ENCODE assay signal across 8 cellular contexts in genomic region chr19:2273356-2274184, GRCh38. TPM values are rescaled to one million over a fixed set of nuclear protein-coding genes. Genes with fewer than 3 reads are reported as not detected.
DNase-seq lines count a peak whose midpoint lies in the region; ATAC-seq, FAIRE-seq and TF ChIP-seq lines count a peak whose summit lies in the region.

No MANE protein-coding gene starts in this region.

- POLR2A ChIA-PET in CD4-positive, alpha-beta memory T cell (lab: Charles Lee; ENCODE audit: partially characterized antibody): interaction anchor here (0.9 to 13.8 kb wide), 15 partner anchors 12 to 229 kb away, joined by 3 to 251 read pairs (median 9); partner anchors contain the start of genes AMH, GADD45B, JSRP1 and LMNB2
- POLR2A ChIA-PET in activated CD4-positive, alpha-beta T cell treated with anti-CD3 and anti-CD28 coated beads for 36 hours (lab: Charles Lee): interaction anchor here (0.7 kb wide), 1 partner anchor 102 kb away, joined by 3 read pairs; no protein-coding TSS in a partner anchor
- POLR2A ChIA-PET in HepG2 (lab: Yijun Ruan, JAX): interaction anchor here (1.3 to 1.7 kb wide), 3 partner anchors 10 to 122 kb away, joined by 3 to 7 read pairs (median 4); partner anchors contain the start of gene AP3D1

- H3K4me3 ChIP-seq in CD4-positive, alpha-beta memory T cell (ENCODE audit: low read length in 2 of 2): peak overlapping the region in 1 of 2 donors; percentile 41
- H3K4me3 ChIP-seq in H7 (ENCODE audit: insufficient read depth, low read depth, low read length) (peak overlapping the region; percentile 10; the same call in 1 of the 2 replicates), coronary artery (peak overlapping the region; percentile 97), HepG2 (replicated peaks in 1 of 3; ENCODE audit: insufficient read depth in 1 of 3, low read depth in 2 of 3, low read length in 3 of 3) (peak overlapping the region in 2 of 3 experiments; percentile 35 to 56; a peak in 3 of 6 replicates)

- in situ Hi-C loops in HepG2 (cut with HindIII; ENCODE audit: extremely low pct_ligation_motif_present, low pct_unique_long_range_greater_than_20kb): no loop called here

- H4K20me1 ChIP-seq in HepG2 (ENCODE audit: insufficient read depth, low read length): peaks cover 58% of the 10 kb centered on the region

- H3K36me3 ChIP-seq in CD4-positive, alpha-beta memory T cell (ENCODE audit: insufficient read depth, low read length): peaks cover 14% of the 10 kb centered on the region
- H3K36me3 ChIP-seq in H7 (replicated peaks; ENCODE audit: control insufficient read depth, insufficient read depth, low read length): peaks cover 9% of the 10 kb centered on the region
- peaks cover 4 to 17% of the 10 kb centered on the region in 2 experiments; a peak in 4 of 5 replicates for H3K36me3 ChIP-seq in HepG2 (replicated peaks in 1 of 2; ENCODE audit: control insufficient read depth in 1 of 2, insufficient read depth in 2 of 2, low read length in 2 of 2)

- WGBS in HepG2 (ENCODE audit: low lambda C conversion rate): 8% methylated on average over 34 of the region's 45 CpGs

- TF ChIP-seq CTCF in coronary artery (IDR thresholded peaks at IDR 0.05) (peak; percentile 97), HepG2 (CRISPR knock-in tag; IDR thresholded peaks at IDR 0.05) (peak; percentile 96)

- peaks cover 0 to 28% (median 0%) of the 10 kb centered on the region in 8 donors for H3K9me3 Mint-ChIP-seq in CD4-positive, alpha-beta memory T cell
- no peaks in the 10 kb centered on the region for H3K9me3 Mint-ChIP-seq in activated CD4-positive, alpha-beta T cell treated with anti-CD3 and anti-CD28 coated beads for 36 hours (ENCODE audit: low read depth)

- FAIRE-seq in HepG2 (lab: Jason Lieb, UNC): no peak

- H3K9me3 ChIP-seq in CD4-positive, alpha-beta memory T cell (ENCODE audit: control insufficient read depth in 1 of 2, low read length in 2 of 2): no peaks in the 10 kb centered on the region
- no peaks in the 10 kb centered on the region for H3K9me3 ChIP-seq in HepG2 (ENCODE audit: low read length)

- peak overlapping the region; percentile 58 for H3K27ac ChIP-seq in CD4-positive, alpha-beta memory T cell (ENCODE audit: low read depth, low read length)
- peak overlapping the region; percentile 54 to 88 for H3K27ac ChIP-seq in coronary artery
- H3K27ac ChIP-seq in HepG2 (ENCODE audit: extremely low read length, insufficient read depth, low read length): peak overlapping the region; percentile 31

- H2AFZ ChIP-seq in HepG2 (ENCODE audit: low read length): no peak overlapping the region

- no peaks in the 10 kb centered on the region for H3K27me3 Mint-ChIP-seq in CD4-positive, alpha-beta memory T cell
- no peaks in the 10 kb centered on the region for H3K27me3 Mint-ChIP-seq in activated CD4-positive, alpha-beta T cell treated with anti-CD3 and anti-CD28 coated beads for 36 hours

- peak; percentile 70 to 82 (median 74) for DNase-seq in CD4-positive, alpha-beta memory T cell
- peak; percentile 98 for DNase-seq in H7
- DNase-seq in NCI-H2227 treated with DMSO at 0.1 percent for 48 hours (lab: John Stamatoyannopoulos, UW): peak; percentile 5
- DNase-seq in activated CD4-positive, alpha-beta T cell treated with anti-CD3 and anti-CD28 coated beads for 36 hours: peak; percentile 91
- peak; percentile 86 for DNase-seq in coronary artery (ENCODE audit: low spot score)
- peak; percentile 64 for DNase-seq in HepG2 (ENCODE audit: low spot score)
- peak; percentile 41 to 68 (median 52) for DNase-seq in stimulated activated CD4-positive, alpha-beta T cell treated with anti-CD3 and anti-CD28 coated beads, TNF-alpha, amount 100 ng/mL, for 1 hour (ENCODE audit: low read depth in 3 of 3, low spot score in 1 of 3)

- H3K79me2 ChIP-seq in HepG2 (ENCODE audit: insufficient read depth, low read length): peaks cover 36% of the 10 kb centered on the region

- peaks cover 16 to 36% of the 10 kb centered on the region in 2 donors for H3K36me3 Mint-ChIP-seq in CD4-positive, alpha-beta memory T cell
- peaks cover 42% of the 10 kb centered on the region for H3K36me3 Mint-ChIP-seq in activated CD4-positive, alpha-beta T cell treated with anti-CD3 and anti-CD28 coated beads for 36 hours (ENCODE audit: low read depth)

- H3K4me1 Mint-ChIP-seq in CD4-positive, alpha-beta memory T cell: peaks cover 23 to 51% (median 32%) of the 10 kb centered on the region in 4 donors
- peaks cover 26% of the 10 kb centered on the region for H3K4me1 Mint-ChIP-seq in activated CD4-positive, alpha-beta T cell treated with anti-CD3 and anti-CD28 coated beads for 36 hours

- peaks cover 40% of the 10 kb centered on the region for H3K4me1 ChIP-seq in CD4-positive, alpha-beta memory T cell (ENCODE audit: insufficient read depth, low read length)
- peaks cover 36% of the 10 kb centered on the region for H3K4me1 ChIP-seq in HepG2 (ENCODE audit: insufficient read depth, low read length)

- H3K4me2 ChIP-seq in HepG2 (ENCODE audit: low read depth, low read length): peak overlapping the region; percentile 63

- TF ChIP-seq RAD21 in HepG2 (CRISPR knock-in tag; IDR thresholded peaks at IDR 0.05): peak; percentile 92

- TF ChIP-seq EP300 in HepG2 (IDR thresholded peaks at IDR 0.05; ENCODE audit: low read depth in 2 of 2, low read length in 2 of 2) (no peak), HepG2 (CRISPR knock-in tag; IDR thresholded peaks at IDR 0.05; ENCODE audit: borderline replicate concordance) (no peak)

- intact Hi-C loops in CD4-positive, alpha-beta memory T cell (cut with micrococcal nuclease): loop anchor here (1.0 to 5.0 kb wide), 4 partner anchors 15 to 117 kb away; partner anchors contain the start of genes LSM7, PLEKHJ1, SF3A2 and SPPL2B
- intact Hi-C loops in activated CD4-positive, alpha-beta T cell treated with anti-CD3 and anti-CD28 coated beads for 36 hours (cut with DNase I, micrococcal nuclease): loop anchor here (1.0 to 10.0 kb wide), 7 partner anchors 37 to 349 kb away; partner anchors contain the start of genes PLEKHJ1 (in 2 of the 2), SF3A2 (in 2 of the 2), DOT1L (in 1 of the 2) and LSM7 (in 1 of the 2)
- intact Hi-C loops in HepG2 (cut with micrococcal nuclease; ENCODE audit: unreplicated experiment): loop anchor here (5.0 kb wide), 1 partner anchor 36 kb away; the partner anchor contains the start of genes PLEKHJ1 and SF3A2

- CTCF ChIA-PET in CD4-positive, alpha-beta memory T cell (lab: Charles Lee; ENCODE audit: partially characterized antibody): interaction anchor here (1.0 to 7.1 kb wide), 15 partner anchors 10 to 306 kb away, joined by 3 to 81 read pairs (median 9); partner anchors contain the start of genes PLEKHJ1 and TIMM13
- CTCF ChIA-PET in activated CD4-positive, alpha-beta T cell treated with anti-CD3 and anti-CD28 coated beads for 36 hours (lab: Charles Lee): interaction anchor here (0.8 to 2.0 kb wide), 5 partner anchors 14 to 104 kb away, joined by 3 to 8 read pairs (median 5); no protein-coding TSS in a partner anchor
- CTCF ChIA-PET in HepG2 (lab: Yijun Ruan, JAX; ENCODE audit: low intra/inter-chr PET ratio, low total read pairs): interaction anchor here (1.1 to 1.7 kb wide), 4 partner anchors 19 to 118 kb away, joined by 3 to 17 read pairs (median 8); partner anchors contain the start of genes PLEKHJ1 and SF3A2

- ATAC-seq in activated CD4-positive, alpha-beta T cell treated with anti-CD3 and anti-CD28 coated beads for 36 hours: peak; percentile 48
- ATAC-seq in HepG2 (peak; percentile 55), GM21786 (IDR thresholded peaks at IDR 0.05; ENCODE audit: unreplicated experiment) (no peak)

- H3K27me3 ChIP-seq in CD4-positive, alpha-beta memory T cell (ENCODE audit: insufficient read depth, low read length): no peaks in the 10 kb centered on the region
- H3K27me3 ChIP-seq in H7 (ENCODE audit: control insufficient read depth, insufficient read depth, low read length): no peaks in the 10 kb centered on the region
- no peaks in the 10 kb centered on the region; a peak in 1 of 5 replicates for H3K27me3 ChIP-seq in HepG2 (ENCODE audit: control insufficient read depth in 1 of 2, insufficient read depth in 2 of 2, low read length in 2 of 2)

- TF ChIP-seq POLR2A in HepG2 (IDR thresholded peaks at IDR 0.05; ENCODE audit: insufficient read depth in 1 of 2, low read depth in 2 of 2, low read length in 2 of 2): peak in 1 of 2 experiments; percentile 65; a peak in 2 of 4 replicates

- peak overlapping the region; percentile 64 to 99 (median 86) for H3K27ac Mint-ChIP-seq in CD4-positive, alpha-beta memory T cell
- H3K27ac Mint-ChIP-seq in activated CD4-positive, alpha-beta T cell treated with anti-CD3 and anti-CD28 coated beads for 36 hours: peak overlapping the region; percentile 80

- BruUV-seq in HepG2 (replicated peaks; lab: Mats Ljungman, UMichigan): no TSS peak

- H3K9ac ChIP-seq in HepG2 (ENCODE audit: insufficient read depth, low read depth, low read length): no peak overlapping the region

- peak overlapping the region; percentile 40 to 79 (median 78) for H3K4me3 Mint-ChIP-seq in CD4-positive, alpha-beta memory T cell
- peak overlapping the region; percentile 89 for H3K4me3 Mint-ChIP-seq in activated CD4-positive, alpha-beta T cell treated with anti-CD3 and anti-CD28 coated beads for 36 hours

RNA-seq across cellular contexts. Expression of gene PEAK3, which starts 8.4 kb away (rescaled TPM):
- under 1 TPM in 1 of 2 experiments, not detected in 1; 0.11 TPM for total RNA-seq in CD4-positive, alpha-beta memory T cell
- under 1 TPM; 0.07 TPM for polyA plus RNA-seq in CD4-positive, alpha-beta memory T cell
- not detected in 2 replicates for total RNA-seq in H7 (2014; rRNA removed; shearing (Covaris generic))
- total RNA-seq in activated CD4-positive, alpha-beta T cell treated with anti-CD3 and anti-CD28 coated beads for 36 hours: not detected
- total RNA-seq in HepG2 (2016; rRNA removed; fragmentation: Illumina TruSeq; extraction: Trizol): not detected in 2 replicates
- not detected in 2 replicates for total RNA-seq in HepG2 (2016; cell fraction: cytosol; rRNA removed; fragmentation: Illumina TruSeq; extraction: Trizol; ENCODE audit: low read depth)
- total RNA-seq in HepG2 (2016; cell fraction: insoluble cytoplasmic fraction; rRNA removed; fragmentation: Illumina TruSeq; extraction: Trizol): not detected in 2 replicates
- total RNA-seq in HepG2 (2016; cell fraction: membrane; rRNA removed; fragmentation: Illumina TruSeq; extraction: Trizol): not detected in 2 replicates
- total RNA-seq in HepG2 (2016; cell fraction: nucleus; rRNA removed; fragmentation: Illumina TruSeq; extraction: Trizol): not detected in 2 replicates
- not detected in 2 replicates for polyA plus RNA-seq in HepG2 (2011; rRNA removed)
- not detected in 2 replicates for polyA plus RNA-seq in HepG2 (2011; cell fraction: cytosol; rRNA removed)
- polyA plus RNA-seq in HepG2 (2011; cell fraction: nucleus; rRNA removed): not detected in 2 replicates
- polyA plus RNA-seq in HepG2 (2012): not detected in 2 replicates
- polyA plus RNA-seq in HepG2 (2016; cell fraction: cytosol; fragmentation: Illumina TruSeq; extraction: Trizol; ENCODE audit: low read depth): not detected in 2 replicates
- polyA plus RNA-seq in HepG2 (2016; cell fraction: insoluble cytoplasmic fraction; fragmentation: Illumina TruSeq; extraction: Trizol; ENCODE audit: low read depth): not detected in 2 replicates
- polyA plus RNA-seq in HepG2 (2016; cell fraction: membrane; fragmentation: Illumina TruSeq; extraction: Trizol; ENCODE audit: low read depth): not detected in 2 replicates
- polyA plus RNA-seq in HepG2 (2016; cell fraction: nucleus; fragmentation: Illumina TruSeq; extraction: Trizol; ENCODE audit: insufficient read depth, low read depth): not detected in 2 replicates
- polyA minus RNA-seq in HepG2 (2011; rRNA and poly(A)+ RNA removed; ENCODE audit: low replicate concordance): not detected in 2 replicates
- not detected in 2 replicates for polyA minus RNA-seq in HepG2 (2011; cell fraction: cytosol; rRNA and poly(A)+ RNA removed)
- not detected in 2 replicates for polyA minus RNA-seq in HepG2 (2011; cell fraction: nucleus; rRNA and poly(A)+ RNA removed)

RNA-seq across cellular contexts. Expression of gene JSRP1, which starts 17.4 kb away (rescaled TPM):
- total RNA-seq in CD4-positive, alpha-beta memory T cell: 1 to 10 TPM; 1.3 to 1.5 TPM
- 1 to 10 TPM; 1.1 to 1.7 TPM for polyA plus RNA-seq in CD4-positive, alpha-beta memory T cell
- total RNA-seq in H7 (2014; rRNA removed; shearing (Covaris generic)): not detected in 2 replicates
- under 1 TPM; 0.39 to 0.75 TPM for total RNA-seq in activated CD4-positive, alpha-beta T cell treated with anti-CD3 and anti-CD28 coated beads for 36 hours
- total RNA-seq in HepG2 (2016; rRNA removed; fragmentation: Illumina TruSeq; extraction: Trizol): 0.38 and 0.73 TPM in 2 replicates
- 1.1 TPM in 2 replicates for total RNA-seq in HepG2 (2016; cell fraction: cytosol; rRNA removed; fragmentation: Illumina TruSeq; extraction: Trizol; ENCODE audit: low read depth)
- total RNA-seq in HepG2 (2016; cell fraction: insoluble cytoplasmic fraction; rRNA removed; fragmentation: Illumina TruSeq; extraction: Trizol): 0.54 and 0.56 TPM in 2 replicates
- total RNA-seq in HepG2 (2016; cell fraction: membrane; rRNA removed; fragmentation: Illumina TruSeq; extraction: Trizol): 0.96 and 1.2 TPM in 2 replicates
- total RNA-seq in HepG2 (2016; cell fraction: nucleus; rRNA removed; fragmentation: Illumina TruSeq; extraction: Trizol): 0.40 and 0.69 TPM in 2 replicates
- polyA plus RNA-seq in HepG2 (2011; rRNA removed): 0.16 and 0.39 TPM in 2 replicates
- polyA plus RNA-seq in HepG2 (2011; cell fraction: cytosol; rRNA removed): 0.27 and 0.36 TPM in 2 replicates
- polyA plus RNA-seq in HepG2 (2011; cell fraction: nucleus; rRNA removed): 0.29 TPM in 1 of 2 replicates, not detected in the other
- 0.41 and 0.44 TPM in 2 replicates for polyA plus RNA-seq in HepG2 (2012)
- polyA plus RNA-seq in HepG2 (2016; cell fraction: cytosol; fragmentation: Illumina TruSeq; extraction: Trizol; ENCODE audit: low read depth): 0.88 and 1.2 TPM in 2 replicates
- 0.73 and 0.80 TPM in 2 replicates for polyA plus RNA-seq in HepG2 (2016; cell fraction: insoluble cytoplasmic fraction; fragmentation: Illumina TruSeq; extraction: Trizol; ENCODE audit: low read depth)
- 0.84 and 1.0 TPM in 2 replicates for polyA plus RNA-seq in HepG2 (2016; cell fraction: membrane; fragmentation: Illumina TruSeq; extraction: Trizol; ENCODE audit: low read depth)
- polyA plus RNA-seq in HepG2 (2016; cell fraction: nucleus; fragmentation: Illumina TruSeq; extraction: Trizol; ENCODE audit: insufficient read depth, low read depth): 0.57 and 0.95 TPM in 2 replicates
- polyA minus RNA-seq in HepG2 (2011; rRNA and poly(A)+ RNA removed; ENCODE audit: low replicate concordance): not detected in 2 replicates
- not detected in 2 replicates for polyA minus RNA-seq in HepG2 (2011; cell fraction: cytosol; rRNA and poly(A)+ RNA removed)
- polyA minus RNA-seq in HepG2 (2011; cell fraction: nucleus; rRNA and poly(A)+ RNA removed): not detected in 2 replicates

RNA-seq across cellular contexts. Expression of gene AMH, which starts 24.4 kb away (rescaled TPM):
- total RNA-seq in CD4-positive, alpha-beta memory T cell: 10 to 100 TPM in 1 of 2 experiments, 1 to 10 TPM in 1; 7.5 to 12.7 TPM
- polyA plus RNA-seq in CD4-positive, alpha-beta memory T cell: not detected
- total RNA-seq in H7 (2014; rRNA removed; shearing (Covaris generic)): 10.5 and 12.8 TPM in 2 replicates
- 1 to 10 TPM; 1.9 to 2.7 TPM for total RNA-seq in activated CD4-positive, alpha-beta T cell treated with anti-CD3 and anti-CD28 coated beads for 36 hours
- 0.18 TPM in 1 of 2 replicates, not detected in the other for total RNA-seq in HepG2 (2016; rRNA removed; fragmentation: Illumina TruSeq; extraction: Trizol)
- not detected in 2 replicates for total RNA-seq in HepG2 (2016; cell fraction: cytosol; rRNA removed; fragmentation: Illumina TruSeq; extraction: Trizol; ENCODE audit: low read depth)
- total RNA-seq in HepG2 (2016; cell fraction: insoluble cytoplasmic fraction; rRNA removed; fragmentation: Illumina TruSeq; extraction: Trizol): not detected in 2 replicates
- 0.09 TPM in 1 of 2 replicates, not detected in the other for total RNA-seq in HepG2 (2016; cell fraction: membrane; rRNA removed; fragmentation: Illumina TruSeq; extraction: Trizol)
- total RNA-seq in HepG2 (2016; cell fraction: nucleus; rRNA removed; fragmentation: Illumina TruSeq; extraction: Trizol): not detected in 2 replicates
- 0.03 and 0.04 TPM in 2 replicates for polyA plus RNA-seq in HepG2 (2011; rRNA removed)
- 0.05 TPM in 1 of 2 replicates, not detected in the other for polyA plus RNA-seq in HepG2 (2011; cell fraction: cytosol; rRNA removed)
- polyA plus RNA-seq in HepG2 (2011; cell fraction: nucleus; rRNA removed): 1.2 and 2.0 TPM in 2 replicates
- polyA plus RNA-seq in HepG2 (2012): 0.08 TPM in 1 of 2 replicates, not detected in the other
- 0.06 TPM in 1 of 2 replicates, not detected in the other for polyA plus RNA-seq in HepG2 (2016; cell fraction: cytosol; fragmentation: Illumina TruSeq; extraction: Trizol; ENCODE audit: low read depth)
- not detected in 2 replicates for polyA plus RNA-seq in HepG2 (2016; cell fraction: insoluble cytoplasmic fraction; fragmentation: Illumina TruSeq; extraction: Trizol; ENCODE audit: low read depth)
- polyA plus RNA-seq in HepG2 (2016; cell fraction: membrane; fragmentation: Illumina TruSeq; extraction: Trizol; ENCODE audit: low read depth): not detected in 2 replicates
- polyA plus RNA-seq in HepG2 (2016; cell fraction: nucleus; fragmentation: Illumina TruSeq; extraction: Trizol; ENCODE audit: insufficient read depth, low read depth): 0.51 TPM in 2 replicates
- polyA minus RNA-seq in HepG2 (2011; rRNA and poly(A)+ RNA removed; ENCODE audit: low replicate concordance): 0.48 and 1.0 TPM in 2 replicates
- polyA minus RNA-seq in HepG2 (2011; cell fraction: cytosol; rRNA and poly(A)+ RNA removed): not detected in 2 replicates
- 0.62 TPM in 1 of 2 replicates, not detected in the other for polyA minus RNA-seq in HepG2 (2011; cell fraction: nucleus; rRNA and poly(A)+ RNA removed)

RNA-seq across cellular contexts. Expression of gene LINGO3, which starts 34.4 kb away (rescaled TPM):
- under 1 TPM; 0.73 to 0.75 TPM for total RNA-seq in CD4-positive, alpha-beta memory T cell
- polyA plus RNA-seq in CD4-positive, alpha-beta memory T cell: 1 to 10 TPM in 1 of 2 donors, under 1 TPM in 1; 0.46 to 7.1 TPM
- 1.1 and 2.7 TPM in 2 replicates for total RNA-seq in H7 (2014; rRNA removed; shearing (Covaris generic))
- not detected for total RNA-seq in activated CD4-positive, alpha-beta T cell treated with anti-CD3 and anti-CD28 coated beads for 36 hours
- total RNA-seq in HepG2 (2016; rRNA removed; fragmentation: Illumina TruSeq; extraction: Trizol): not detected in 2 replicates
- not detected in 2 replicates for total RNA-seq in HepG2 (2016; cell fraction: cytosol; rRNA removed; fragmentation: Illumina TruSeq; extraction: Trizol; ENCODE audit: low read depth)
- not detected in 2 replicates for total RNA-seq in HepG2 (2016; cell fraction: insoluble cytoplasmic fraction; rRNA removed; fragmentation: Illumina TruSeq; extraction: Trizol)
- total RNA-seq in HepG2 (2016; cell fraction: membrane; rRNA removed; fragmentation: Illumina TruSeq; extraction: Trizol): not detected in 2 replicates
- total RNA-seq in HepG2 (2016; cell fraction: nucleus; rRNA removed; fragmentation: Illumina TruSeq; extraction: Trizol): not detected in 2 replicates
- polyA plus RNA-seq in HepG2 (2011; rRNA removed): not detected in 2 replicates
- polyA plus RNA-seq in HepG2 (2011; cell fraction: cytosol; rRNA removed): not detected in 2 replicates
- polyA plus RNA-seq in HepG2 (2011; cell fraction: nucleus; rRNA removed): not detected in 2 replicates
- polyA plus RNA-seq in HepG2 (2012): not detected in 2 replicates
- polyA plus RNA-seq in HepG2 (2016; cell fraction: cytosol; fragmentation: Illumina TruSeq; extraction: Trizol; ENCODE audit: low read depth): not detected in 2 replicates
- polyA plus RNA-seq in HepG2 (2016; cell fraction: insoluble cytoplasmic fraction; fragmentation: Illumina TruSeq; extraction: Trizol; ENCODE audit: low read depth): not detected in 2 replicates
- polyA plus RNA-seq in HepG2 (2016; cell fraction: membrane; fragmentation: Illumina TruSeq; extraction: Trizol; ENCODE audit: low read depth): not detected in 2 replicates
- polyA plus RNA-seq in HepG2 (2016; cell fraction: nucleus; fragmentation: Illumina TruSeq; extraction: Trizol; ENCODE audit: insufficient read depth, low read depth): not detected in 2 replicates
- polyA minus RNA-seq in HepG2 (2011; rRNA and poly(A)+ RNA removed; ENCODE audit: low replicate concordance): not detected in 2 replicates
- polyA minus RNA-seq in HepG2 (2011; cell fraction: cytosol; rRNA and poly(A)+ RNA removed): not detected in 2 replicates
- not detected in 2 replicates for polyA minus RNA-seq in HepG2 (2011; cell fraction: nucleus; rRNA and poly(A)+ RNA removed)

RNA-seq across cellular contexts. Expression of gene SF3A2, which starts 36.9 kb away (rescaled TPM):
- total RNA-seq in CD4-positive, alpha-beta memory T cell: 100 to 1,000 TPM; 140 to 141 TPM
- polyA plus RNA-seq in CD4-positive, alpha-beta memory T cell: 10 to 100 TPM in 1 of 2 donors, 1 to 10 TPM in 1; 8.3 to 37.8 TPM
- 107 and 115 TPM in 2 replicates for total RNA-seq in H7 (2014; rRNA removed; shearing (Covaris generic))
- 100 to 1,000 TPM; 146 to 192 TPM for total RNA-seq in activated CD4-positive, alpha-beta T cell treated with anti-CD3 and anti-CD28 coated beads for 36 hours
- 8.8 and 10.1 TPM in 2 replicates for total RNA-seq in HepG2 (2016; rRNA removed; fragmentation: Illumina TruSeq; extraction: Trizol)
- total RNA-seq in HepG2 (2016; cell fraction: cytosol; rRNA removed; fragmentation: Illumina TruSeq; extraction: Trizol; ENCODE audit: low read depth): 11.7 and 13.9 TPM in 2 replicates
- 8.6 and 13.2 TPM in 2 replicates for total RNA-seq in HepG2 (2016; cell fraction: insoluble cytoplasmic fraction; rRNA removed; fragmentation: Illumina TruSeq; extraction: Trizol)
- 13.1 and 15.2 TPM in 2 replicates for total RNA-seq in HepG2 (2016; cell fraction: membrane; rRNA removed; fragmentation: Illumina TruSeq; extraction: Trizol)
- 16.1 and 17.8 TPM in 2 replicates for total RNA-seq in HepG2 (2016; cell fraction: nucleus; rRNA removed; fragmentation: Illumina TruSeq; extraction: Trizol)
- 7.9 and 8.6 TPM in 2 replicates for polyA plus RNA-seq in HepG2 (2011; rRNA removed)
- polyA plus RNA-seq in HepG2 (2011; cell fraction: cytosol; rRNA removed): 6.1 and 7.3 TPM in 2 replicates
- 34.7 and 47.7 TPM in 2 replicates for polyA plus RNA-seq in HepG2 (2011; cell fraction: nucleus; rRNA removed)
- polyA plus RNA-seq in HepG2 (2012): 34.0 and 34.2 TPM in 2 replicates
- 12.1 and 13.8 TPM in 2 replicates for polyA plus RNA-seq in HepG2 (2016; cell fraction: cytosol; fragmentation: Illumina TruSeq; extraction: Trizol; ENCODE audit: low read depth)
- 18.7 and 31.5 TPM in 2 replicates for polyA plus RNA-seq in HepG2 (2016; cell fraction: insoluble cytoplasmic fraction; fragmentation: Illumina TruSeq; extraction: Trizol; ENCODE audit: low read depth)
- 17.7 and 21.0 TPM in 2 replicates for polyA plus RNA-seq in HepG2 (2016; cell fraction: membrane; fragmentation: Illumina TruSeq; extraction: Trizol; ENCODE audit: low read depth)
- polyA plus RNA-seq in HepG2 (2016; cell fraction: nucleus; fragmentation: Illumina TruSeq; extraction: Trizol; ENCODE audit: insufficient read depth, low read depth): 46.1 and 47.0 TPM in 2 replicates
- polyA minus RNA-seq in HepG2 (2011; rRNA and poly(A)+ RNA removed; ENCODE audit: low replicate concordance): 20.0 and 24.2 TPM in 2 replicates
- polyA minus RNA-seq in HepG2 (2011; cell fraction: cytosol; rRNA and poly(A)+ RNA removed): 16.0 and 20.6 TPM in 2 replicates
- 34.1 and 34.2 TPM in 2 replicates for polyA minus RNA-seq in HepG2 (2011; cell fraction: nucleus; rRNA and poly(A)+ RNA removed)

Comparison
In these comparisons a context has a peak if more than half of its experiments do, and no peak if none do; other contexts are left out.
1. DNase-seq: peak in every context shown above with its lines; median percentile 98 in H7; 91 in activated CD4-positive, alpha-beta T cell treated with anti-CD3 and anti-CD28 coated beads for 36 hours; 86 in coronary artery; 74 in CD4-positive, alpha-beta memory T cell; 64 in HepG2; 52 in stimulated activated CD4-positive, alpha-beta T cell treated with anti-CD3 and anti-CD28 coated beads, TNF-alpha, amount 100 ng/mL, for 1 hour; 5 in NCI-H2227 treated with DMSO at 0.1 percent for 48 hours.